In the genomic region with DNA sequence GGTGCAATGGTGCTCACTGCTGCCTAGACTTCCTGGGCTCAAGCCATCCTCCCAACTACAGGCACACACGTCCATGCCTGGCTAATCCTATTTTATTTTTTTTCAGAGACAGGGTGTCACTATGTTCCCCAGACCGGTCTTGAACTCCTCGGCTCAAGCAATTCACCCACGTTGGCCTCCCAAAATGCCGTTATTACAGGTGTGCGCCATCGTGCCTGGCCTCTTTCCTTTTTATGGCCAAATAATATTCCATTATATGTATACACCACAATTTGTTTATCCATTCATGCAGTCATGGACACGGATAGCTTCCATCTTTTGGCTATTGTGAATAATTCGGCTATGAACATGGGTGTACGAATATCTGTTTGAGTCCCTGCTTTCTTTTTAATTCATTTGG, we compare ENCODE assay signal across 11 cellular contexts. TPM values are rescaled to one million over a fixed set of nuclear protein-coding genes. Genes with fewer than 3 reads are reported as not detected.
DNase-seq lines count a peak whose midpoint lies in the region; ATAC-seq and TF ChIP-seq lines count a peak whose summit lies in the region.
"Had no signal": no experiment of that assay in that cellular context is flagged by ENCODE, and none has a peak within 500 bp of the region (broad histone marks: within the 10 kb centered on the region; RNA-seq: fewer than 3 reads in every experiment).

No MANE protein-coding gene starts in this region.

- in situ Hi-C loops in brain microvascular endothelial cell (cut with HindIII; ENCODE audit: low pct_ligation_motif_present, low sequenced_read_pairs) = no loop called here

- H3K27me3 ChIP-seq in ACC112 (ENCODE audit: insufficient read depth, low read length) (no peaks in the 10 kb centered on the region), brain microvascular endothelial cell (replicated peaks) (no peaks in the 10 kb centered on the region), uterus (no peaks in the 10 kb centered on the region)

- H3K36me3 Mint-ChIP-seq in HFFc6 (ENCODE audit: low read depth) (no peaks in the 10 kb centered on the region), naive B cell (peaks cover 0 to 4% of the 10 kb centered on the region in 2 donors)
- peaks cover 4% of the 10 kb centered on the region for H3K36me3 Mint-ChIP-seq in activated naive CD8-positive, alpha-beta T cell treated with anti-CD3 and anti-CD28 coated beads, Interleukin-2, amount 50 U/mL, for 24 hours (ENCODE audit: low read depth)

- no peak for ATAC-seq in activated naive CD8-positive, alpha-beta T cell treated with anti-CD3 and anti-CD28 coated beads, Interleukin-2, amount 50 U/mL, for 24 hours
- ATAC-seq in naive B cell (ENCODE audit: low read depth in 2 of 2) = no peak

- TF ChIP-seq CTCF in HFFc6 (IDR thresholded peaks at IDR 0.05) = no peak
- no peak for TF ChIP-seq CTCF in brain microvascular endothelial cell (IDR thresholded peaks at IDR 0.05; ENCODE audit: low read depth, low read length, missing control alignments)
- no peak for TF ChIP-seq CTCF in uterus (IDR thresholded peaks at IDR 0.05)

- no peak for DNase-seq in HFFc6
- no peak for DNase-seq in activated naive CD8-positive, alpha-beta T cell treated with anti-CD3 and anti-CD28 coated beads, Interleukin-2, amount 50 U/mL, for 24 hours
- no peak for DNase-seq in naive B cell
- DNase-seq in SIG-M5 treated with dmso at 0.1 percent for 504 hours (lab: John Stamatoyannopoulos, UW; ENCODE audit: unreplicated experiment) = no peak
- no peak for DNase-seq in GM19240 (ENCODE audit: insufficient read length, low spot score)
- no peak for DNase-seq in brain microvascular endothelial cell
- no peak for DNase-seq in uterus
- DNase-seq: foreskin melanocyte, NCI-H1105 had no signal

- TF ChIP-seq POLR2A in uterus (IDR thresholded peaks at IDR 0.05) = no peak

- H3K9me3 ChIP-seq in uterus = no peaks in the 10 kb centered on the region

- H3K9me3 Mint-ChIP-seq in HFFc6 (no peaks in the 10 kb centered on the region), naive B cell (no peaks in the 10 kb centered on the region)
- no peaks in the 10 kb centered on the region for H3K9me3 Mint-ChIP-seq in activated naive CD8-positive, alpha-beta T cell treated with anti-CD3 and anti-CD28 coated beads, Interleukin-2, amount 50 U/mL, for 24 hours

- H3K79me2 ChIP-seq in ACC112 (ENCODE audit: control insufficient read depth, insufficient read depth, low read length, unreplicated experiment) = peaks cover 8% of the 10 kb centered on the region

- H3K36me3 ChIP-seq in ACC112 (ENCODE audit: insufficient read depth, low read length) (no peaks in the 10 kb centered on the region), brain microvascular endothelial cell (replicated peaks) (no peaks in the 10 kb centered on the region), uterus (no peaks in the 10 kb centered on the region)

- peaks cover 6% of the 10 kb centered on the region for H3K27me3 Mint-ChIP-seq in HFFc6 (ENCODE audit: insufficient read depth)
- H3K27me3 Mint-ChIP-seq in activated naive CD8-positive, alpha-beta T cell treated with anti-CD3 and anti-CD28 coated beads, Interleukin-2, amount 50 U/mL, for 24 hours = no peaks in the 10 kb centered on the region
- H3K27me3 Mint-ChIP-seq in naive B cell = no peaks in the 10 kb centered on the region

- peaks cover 22% of the 10 kb centered on the region for H3K4me1 Mint-ChIP-seq in HFFc6 (ENCODE audit: low read depth)
- H3K4me1 Mint-ChIP-seq in activated naive CD8-positive, alpha-beta T cell treated with anti-CD3 and anti-CD28 coated beads, Interleukin-2, amount 50 U/mL, for 24 hours = peaks cover 21% of the 10 kb centered on the region
- peaks cover 16 to 22% (median 22%) of the 10 kb centered on the region in 3 donors for H3K4me1 Mint-ChIP-seq in naive B cell

- H3K4me1 ChIP-seq in ACC112 (ENCODE audit: control insufficient read depth, insufficient read depth, low read length, unreplicated experiment) (peaks cover 7% of the 10 kb centered on the region), uterus (peaks cover 0 to 8% of the 10 kb centered on the region in 2 donors)

- intact Hi-C loops in uterus (cut with DNase I; ENCODE audit: low total_unique reads) = no loop called here

- no peak overlapping the region for H3K4me3 ChIP-seq in ACC112 (ENCODE audit: low read depth, low read length)
- no peak overlapping the region for H3K4me3 ChIP-seq in brain microvascular endothelial cell (ENCODE audit: low read depth, low read length)
- H3K4me3 ChIP-seq in uterus = no peak overlapping the region

- H2AFZ ChIP-seq in ACC112 (ENCODE audit: low read length, unreplicated experiment) = peak overlapping the region; percentile 90

- H3K27ac Mint-ChIP-seq in HFFc6 (peak overlapping the region; percentile 92), naive B cell (peak overlapping the region; percentile 91 to 96 (median 94))
- H3K27ac Mint-ChIP-seq in activated naive CD8-positive, alpha-beta T cell treated with anti-CD3 and anti-CD28 coated beads, Interleukin-2, amount 50 U/mL, for 24 hours = peak overlapping the region; percentile 91

- H3K4me3 Mint-ChIP-seq in HFFc6 (peak overlapping the region; percentile 95), naive B cell (peak overlapping the region; percentile 70 to 98 (median 91))
- peak overlapping the region; percentile 92 for H3K4me3 Mint-ChIP-seq in activated naive CD8-positive, alpha-beta T cell treated with anti-CD3 and anti-CD28 coated beads, Interleukin-2, amount 50 U/mL, for 24 hours

- H3K27ac ChIP-seq in ACC112 (ENCODE audit: low read depth, low read length) (no peak overlapping the region), brain microvascular endothelial cell (no peak overlapping the region), uterus (peak overlapping the region in 1 of 2 donors; percentile 77)

RNA-seq across cellular contexts. Expression of a gene that starts 1.0 kb away (rescaled TPM):
- total RNA-seq in HFFc6 (2021; fragmentation: NEBNext Ultra II Directional; extraction: Animal tissue kit (Norgen Biotek cat#: 25700)) = 10 to 100 TPM; 19.9 to 25.0 (median 21.7) TPM
- 10 to 100 TPM in 4 of 6 donors, 1 to 10 TPM in 2; 8.9 to 24.8 (median 12.7) TPM for polyA plus RNA-seq in naive B cell (ENCODE audit: low read depth in 6 of 6)
- total RNA-seq in uterus = 10 to 100 TPM; 16.8 to 48.0 (median 37.7) TPM

RNA-seq across cellular contexts. Expression of a gene that starts 5.7 kb away (rescaled TPM):
- total RNA-seq in HFFc6 (2021; fragmentation: NEBNext Ultra II Directional; extraction: Animal tissue kit (Norgen Biotek cat#: 25700)) = not detected
- 1 to 10 TPM in 2 of 6 donors, not detected in 4; 1.7 to 3.7 TPM for polyA plus RNA-seq in naive B cell (ENCODE audit: low read depth in 6 of 6)
- under 1 TPM in 1 of 4 donors, not detected in 3; 0.18 TPM for total RNA-seq in uterus
- total RNA-seq: Daoy had no signal

RNA-seq across cellular contexts. Expression of a gene that starts 22.9 kb away (rescaled TPM):
- 1 to 10 TPM in 1 of 6 experiments, under 1 TPM in 5; 0.59 to 1.3 (median 0.70) TPM for total RNA-seq in HFFc6 (2021; fragmentation: NEBNext Ultra II Directional; extraction: Animal tissue kit (Norgen Biotek cat#: 25700))
- not detected for polyA plus RNA-seq in naive B cell (ENCODE audit: low read depth in 6 of 6)
- 10 to 100 TPM in 1 of 4 donors, 1 to 10 TPM in 2, under 1 TPM in 1; 0.48 to 11.8 (median 5.6) TPM for total RNA-seq in uterus
- total RNA-seq: Daoy had no signal

RNA-seq across cellular contexts. Expression of a gene that starts 58.8 kb away (rescaled TPM):
- 1 to 10 TPM in 2 of 6 experiments, under 1 TPM in 4; 0.55 to 2.4 (median 0.79) TPM for total RNA-seq in HFFc6 (2021; fragmentation: NEBNext Ultra II Directional; extraction: Animal tissue kit (Norgen Biotek cat#: 25700))
- not detected for polyA plus RNA-seq in naive B cell (ENCODE audit: low read depth in 6 of 6)
- total RNA-seq in uterus = 1 to 10 TPM in 3 of 4 donors, under 1 TPM in 1; 0.26 to 8.7 (median 6.9) TPM
